12 cellular contexts compared by ENCODE assay signal in genomic region chr12:109571773-109572505, GRCh38. TPM values are rescaled to one million over a fixed set of nuclear protein-coding genes. Genes with fewer than 3 reads are reported as not detected.
A peak's percentile ranks its signal among the peaks of the same experiment; 100 is the strongest.
DNase-seq lines count a peak whose midpoint lies in the region; ATAC-seq and TF ChIP-seq lines count a peak whose summit lies in the region.
"Had no signal": no experiment of that assay in that cellular context is flagged by ENCODE, and none has a peak within 500 bp of the region (broad histone marks: within the 10 kb centered on the region; RNA-seq: fewer than 3 reads in every experiment).

No MANE protein-coding gene starts in this region.

- H3K27ac Mint-ChIP-seq in activated CD4-positive, alpha-beta T cell treated with anti-CD3 and anti-CD28 coated beads, Interleukin-2, amount 10 ng/mL, durations not matched to agents 24 days and 14 days, result peak overlapping the region; percentile 52

- H3K36me3 Mint-ChIP-seq in activated CD4-positive, alpha-beta T cell treated with anti-CD3 and anti-CD28 coated beads, Interleukin-2, amount 10 ng/mL, durations not matched to agents 24 days and 14 days (ENCODE audit: low read depth), result peaks cover 25% of the 10 kb centered on the region

- H3K9me2 ChIP-seq in PC-3 (replicated peaks; ENCODE audit: low read length), result no peaks in the 10 kb centered on the region

- intact Hi-C loops in activated CD4-positive, alpha-beta T cell treated with anti-CD3 and anti-CD28 coated beads, Interleukin-2, amount 10 ng/mL, durations not matched to agents 24 days and 14 days (cut with micrococcal nuclease), result loop anchor here (5.0 kb wide), 3 partner anchors 95 to 715 kb away; partner anchors contain the start of genes KCTD10, SSH1, TCHP and UBE3B
- intact Hi-C loops in PC-3 (cut with micrococcal nuclease) (loop anchor here (2.0 kb wide), 1 partner anchor 53 kb away; no protein-coding TSS in a partner anchor), psoas muscle (cut with DNase I) (no loop called here)

- H2AFZ ChIP-seq in PC-3 (ENCODE audit: low read length), result no peak overlapping the region

- CTCF ChIA-PET in PC-3 (lab: Charles Lee), result no interaction called here

- peaks cover 22% of the 10 kb centered on the region for H3K4me1 Mint-ChIP-seq in activated CD4-positive, alpha-beta T cell treated with anti-CD3 and anti-CD28 coated beads, Interleukin-2, amount 10 ng/mL, durations not matched to agents 24 days and 14 days

- ATAC-seq in PC-3, result no peak
- no peak for ATAC-seq in psoas muscle

- WGBS in psoas muscle, 3 donors, result 75 to 86% (median 78%) methylated on average over 5 of the region's 5 CpGs

- no peaks in the 10 kb centered on the region for H3K27me3 ChIP-seq in PC-3 (ENCODE audit: low read length)
- no peaks in the 10 kb centered on the region for H3K27me3 ChIP-seq in psoas muscle (ENCODE audit: insufficient read depth in 3 of 3, low read length in 2 of 3)
- H3K27me3 ChIP-seq in right atrium auricular region, result no peaks in the 10 kb centered on the region
- H3K27me3 ChIP-seq: neutrophil, testis had no signal

- no TSS peak for BruUV-seq in PC-3 (replicated peaks; lab: Mats Ljungman, UMichigan)

- H3K4me2 ChIP-seq in PC-3 (ENCODE audit: low read length), result peak overlapping the region; percentile 78; the same call in 1 of the 2 replicates

- H3K9me3 ChIP-seq in PC-3 (ENCODE audit: low read length) (no peaks in the 10 kb centered on the region), psoas muscle (no peaks in the 10 kb centered on the region), right atrium auricular region (no peaks in the 10 kb centered on the region)
- H3K9me3 ChIP-seq: neutrophil, testis had no signal

- POLR2A ChIA-PET in PC-3 (lab: Charles Lee; ENCODE audit: unreplicated experiment), result interaction anchor here (0.6 to 0.7 kb wide), 2 partner anchors 8 to 14 kb away, joined by 6 to 12 read pairs; no protein-coding TSS in a partner anchor

- peak overlapping the region; percentile 81; the same call in 1 of the 2 replicates for H3K4me3 ChIP-seq in PC-3 (ENCODE audit: low read length)
- H3K4me3 ChIP-seq in epithelial cell of esophagus (ENCODE audit: low read length), result peak overlapping the region; percentile 56
- peak overlapping the region; percentile 83 for H3K4me3 ChIP-seq in psoas muscle
- H3K4me3 ChIP-seq in right atrium auricular region, result no peak overlapping the region

- H3K27me3 Mint-ChIP-seq in activated CD4-positive, alpha-beta T cell treated with anti-CD3 and anti-CD28 coated beads, Interleukin-2, amount 10 ng/mL, durations not matched to agents 24 days and 14 days, result no peaks in the 10 kb centered on the region

- H3K4me3 Mint-ChIP-seq in activated CD4-positive, alpha-beta T cell treated with anti-CD3 and anti-CD28 coated beads, Interleukin-2, amount 10 ng/mL, durations not matched to agents 24 days and 14 days, result peak overlapping the region; percentile 93

- peaks cover 16% of the 10 kb centered on the region for H3K4me1 ChIP-seq in PC-3 (ENCODE audit: insufficient read depth, low read length)
- H3K4me1 ChIP-seq in psoas muscle, result peaks cover 17% of the 10 kb centered on the region
- peaks cover 0 to 21% of the 10 kb centered on the region in 2 donors for H3K4me1 ChIP-seq in right atrium auricular region

- peaks cover 12% of the 10 kb centered on the region for H3K36me3 ChIP-seq in PC-3 (ENCODE audit: low read depth, low read length)
- peaks cover 0 to 74% of the 10 kb centered on the region in 2 donors for H3K36me3 ChIP-seq in psoas muscle (ENCODE audit: insufficient read depth in 1 of 2, low read depth in 1 of 2)
- H3K36me3 ChIP-seq in right atrium auricular region, result peaks cover 26% of the 10 kb centered on the region

- H3K9ac ChIP-seq in PC-3 (ENCODE audit: low read length), result no peak overlapping the region

- H3K79me2 ChIP-seq in PC-3 (ENCODE audit: low read length), result peaks cover 18% of the 10 kb centered on the region

- H3K27ac ChIP-seq in PC-3 (ENCODE audit: low read length) (no peak overlapping the region), psoas muscle (no peak overlapping the region), right atrium auricular region (peak overlapping the region in 1 of 2 donors; percentile 87)

- TF ChIP-seq CTCF in PC-3 (conservative IDR thresholded peaks at IDR 0.05; ENCODE audit: low read depth, low read length) (no peak), epithelial cell of esophagus (IDR thresholded peaks at IDR 0.05; ENCODE audit: insufficient read depth, low read depth, low read length, missing control alignments) (no peak), psoas muscle (IDR thresholded peaks at IDR 0.05) (no peak), right atrium auricular region (IDR thresholded peaks at IDR 0.05) (no peak)

- no peaks in the 10 kb centered on the region for H4K20me1 ChIP-seq in PC-3 (ENCODE audit: low read length)

- no peak for DNase-seq in activated CD4-positive, alpha-beta T cell treated with anti-CD3 and anti-CD28 coated beads, Interleukin-2, amount 10 ng/mL, durations not matched to agents 24 days and 14 days
- no peak for DNase-seq in activated CD4-positive, alpha-beta T cell treated with anti-CD3 and anti-CD28 coated beads for 48 hours
- DNase-seq in PC-3 (no peak), epithelial cell of esophagus (ENCODE audit: low read depth) (no peak), psoas muscle (no peak), hippocampal formation (lab: John Stamatoyannopoulos, UW) (no peak), right atrium auricular region (ENCODE audit: low spot score) (no peak)
- no peak for DNase-seq in stimulated activated CD4-positive, alpha-beta T cell treated with anti-CD3 and anti-CD28 coated beads, Interleukin-12 subunit alpha, Interleukin-12 subunit beta, amount 100 ng/mL, for 4 hours
- DNase-seq: NCI-H1436; stimulated activated CD4-positive, alpha-beta T cell treated with anti-CD3 and anti-CD28 coated beads, Interleukin-4, amount 100 ng/mL, for 1 hour; testis had no signal

- H3K9me3 Mint-ChIP-seq in activated CD4-positive, alpha-beta T cell treated with anti-CD3 and anti-CD28 coated beads, Interleukin-2, amount 10 ng/mL, durations not matched to agents 24 days and 14 days, result peaks cover 4% of the 10 kb centered on the region

- no peaks in the 10 kb centered on the region for H3F3A ChIP-seq in PC-3 (ENCODE audit: low read length, unreplicated experiment)

RNA-seq across cellular contexts. Expression of gene MMAB, which starts 1.4 kb away (rescaled TPM):
- 44.3 and 45.8 TPM in 2 replicates for total RNA-seq in activated CD4-positive, alpha-beta T cell treated with anti-CD3 and anti-CD28 coated beads, Interleukin-2, amount 10 ng/mL, durations not matched to agents 24 days and 14 days
- total RNA-seq in PC-3 (2014; rRNA removed), result 83.0 and 83.5 TPM in 2 replicates
- total RNA-seq in psoas muscle, result 10 to 100 TPM; 28.5 to 43.3 (median 38.1) TPM
- 10 to 100 TPM; 17.3 to 34.6 (median 24.7) TPM for polyA plus RNA-seq in psoas muscle
- 10 to 100 TPM; 30.3 to 53.1 TPM for total RNA-seq in right atrium auricular region

RNA-seq across cellular contexts. Expression of gene MVK, which starts 1.7 kb away (rescaled TPM):
- total RNA-seq in activated CD4-positive, alpha-beta T cell treated with anti-CD3 and anti-CD28 coated beads, Interleukin-2, amount 10 ng/mL, durations not matched to agents 24 days and 14 days, result 20.7 and 21.5 TPM in 2 replicates
- 47.8 and 52.2 TPM in 2 replicates for total RNA-seq in PC-3 (2014; rRNA removed)
- total RNA-seq in psoas muscle, result 10 to 100 TPM in 1 of 4 donors, 1 to 10 TPM in 3; 7.5 to 11.4 (median 8.7) TPM
- 10 to 100 TPM in 2 of 3 donors, 1 to 10 TPM in 1; 6.4 to 10.5 (median 10.2) TPM for polyA plus RNA-seq in psoas muscle
- 1 to 10 TPM; 5.5 to 7.5 TPM for total RNA-seq in right atrium auricular region

Comparison
In these comparisons a context has a peak if more than half of its experiments do, and no peak if none do; other contexts are left out.
1. H3K4me3 ChIP-seq: peak in PC-3 (single experiment), epithelial cell of esophagus (single experiment) and psoas muscle (single experiment); none in right atrium auricular region (0 of 2).
2. intact Hi-C loops: an anchor here in activated CD4-positive, alpha-beta T cell treated with anti-CD3 and anti-CD28 coated beads, Interleukin-2, amount 10 ng/mL, durations not matched to agents 24 days and 14 days (5.0 kb wide) and PC-3 (2.0 kb wide); none called in psoas muscle.